In genomic region chr12:57623811-57624390, GRCh38 we compare ENCODE assay signal across 30 cellular contexts. TPM values are rescaled to one million over a fixed set of nuclear protein-coding genes. Genes with fewer than 3 reads are reported as not detected.
"Had no signal": no experiment of that assay in that cellular context is flagged by ENCODE, and none has a peak within 500 bp of the region (broad histone marks: within the 10 kb centered on the region; RNA-seq: fewer than 3 reads in every experiment).

No MANE protein-coding gene starts in this region.

- H3K9me3 ChIP-seq: esophagus squamous epithelium, pancreas, psoas muscle, suprapubic skin, tibial nerve had no signal

- H3K4me3 ChIP-seq: esophagus squamous epithelium, pancreas, psoas muscle, smooth muscle cell, suprapubic skin, tibial nerve had no signal

- ATAC-seq: activated CD4-positive, CD25-positive, alpha-beta regulatory T cell treated with anti-CD3 and anti-CD28 coated beads, Interleukin-2, amount 50 U/mL, for 24 hours; activated naive CD8-positive, alpha-beta T cell treated with anti-CD3 and anti-CD28 coated beads, Interleukin-2, amount 50 U/mL, for 24 hours; left ventricle myocardium superior; pancreas; psoas muscle; stimulated activated naive B cell treated with anti-CD40 and anti-IgM and Interleukin-4, amounts not matched to agents 10 μg/mL and 1 μg/mL and 100 μg/mL, for 72 hours had no signal

- H3K36me3 ChIP-seq: esophagus squamous epithelium, pancreas, suprapubic skin had no signal

- H3K36me3 Mint-ChIP-seq: activated CD4-positive, alpha-beta memory T cell treated with anti-CD3 and anti-CD28 coated beads for 36 hours; naive B cell; stimulated activated naive B cell treated with anti-CD40 and anti-IgM and Interleukin-4, amounts not matched to agents 10 μg/mL and 1 μg/mL and 100 μg/mL, for 72 hours had no signal

- H3K27ac Mint-ChIP-seq: activated CD4-positive, alpha-beta memory T cell treated with anti-CD3 and anti-CD28 coated beads for 36 hours; activated CD4-positive, alpha-beta T cell treated with anti-CD3 and anti-CD28 coated beads, Interleukin-2, amount 10 ng/mL, durations not matched to agents 24 days and 14 days; activated naive CD8-positive, alpha-beta T cell treated with anti-CD3 and anti-CD28 coated beads, Interleukin-2, amount 50 U/mL, for 24 hours; activated T-helper 1 cell treated with anti-CD3 and anti-CD28 coated beads, Interleukin-12 subunit alpha, Interleukin-12 subunit beta, Interleukin-2, Interleukin-4 antibody, amounts not matched to agents 30 ng/mL and 10 ng/mL and 1 ng/mL, durations not matched to agents 14 hours and 24 hours and 36 hours; mesothelial cell of epicardium; naive B cell; nephron progenitor cell; stimulated activated naive B cell treated with anti-CD40 and anti-IgM and Interleukin-4, amounts not matched to agents 10 μg/mL and 1 μg/mL and 100 μg/mL, for 72 hours had no signal

- H3K27ac ChIP-seq: epithelial cell of prostate, esophagus squamous epithelium, pancreas, psoas muscle, suprapubic skin, tibial nerve, WERI-Rb-1 had no signal

- DNase-seq: activated CD4-positive, alpha-beta memory T cell treated with anti-CD3 and anti-CD28 coated beads for 36 hours; activated CD4-positive, alpha-beta T cell treated with anti-CD3 and anti-CD28 coated beads, Interleukin-2, amount 10 ng/mL, durations not matched to agents 24 days and 14 days; activated CD8-positive, alpha-beta memory T cell treated with anti-CD3 and anti-CD28 coated beads, Interleukin-2, amount 50 U/mL, for 4 hours; activated effector memory CD4-positive, alpha-beta T cell treated with anti-CD3 and anti-CD28 coated beads, Interleukin-2, amount 50 U/mL, for 16 hours; activated naive CD4-positive, alpha-beta T cell treated with anti-CD3 and anti-CD28 coated beads, Interleukin-2, amount 50 U/mL, for 16 hours; activated naive CD8-positive, alpha-beta T cell treated with anti-CD3 and anti-CD28 coated beads, Interleukin-2, amount 50 U/mL, for 24 hours; activated T-cell treated with anti-CD3 and anti-CD28 coated beads, Interleukin-2, amount 50 U/mL, for 1 hour; amygdala; central memory CD4-positive, alpha-beta T cell; dermis blood vessel endothelial cell; effector CD8-positive, alpha-beta T cell; esophagus squamous epithelium; foreskin melanocyte; left ventricle myocardium superior; naive B cell; nephron progenitor cell; psoas muscle; stimulated activated CD4-positive, alpha-beta T cell treated with anti-CD3 and anti-CD28 coated beads, Interleukin-1b, Interleukin-23, amount 100 ng/mL, for 48 hours; stimulated activated naive B cell treated with anti-CD40 and anti-IgM and Interleukin-4, amounts not matched to agents 10 μg/mL and 1 μg/mL and 100 μg/mL, for 72 hours; T-helper 9 cell; WERI-Rb-1 had no signal

- H3K4me3 Mint-ChIP-seq: activated CD4-positive, alpha-beta memory T cell treated with anti-CD3 and anti-CD28 coated beads for 36 hours; activated CD4-positive, alpha-beta T cell treated with anti-CD3 and anti-CD28 coated beads, Interleukin-2, amount 10 ng/mL, durations not matched to agents 24 days and 14 days; activated naive CD8-positive, alpha-beta T cell treated with anti-CD3 and anti-CD28 coated beads, Interleukin-2, amount 50 U/mL, for 24 hours; activated T-helper 1 cell treated with anti-CD3 and anti-CD28 coated beads, Interleukin-12 subunit alpha, Interleukin-12 subunit beta, Interleukin-2, Interleukin-4 antibody, amounts not matched to agents 30 ng/mL and 10 ng/mL and 1 ng/mL, durations not matched to agents 14 hours and 24 hours and 36 hours; mesothelial cell of epicardium; nephron progenitor cell; stimulated activated naive B cell treated with anti-CD40 and anti-IgM and Interleukin-4, amounts not matched to agents 10 μg/mL and 1 μg/mL and 100 μg/mL, for 72 hours had no signal

- H3K9me3 Mint-ChIP-seq: activated CD4-positive, alpha-beta memory T cell treated with anti-CD3 and anti-CD28 coated beads for 36 hours; activated CD4-positive, alpha-beta T cell treated with anti-CD3 and anti-CD28 coated beads, Interleukin-2, amount 10 ng/mL, durations not matched to agents 24 days and 14 days; activated naive CD8-positive, alpha-beta T cell treated with anti-CD3 and anti-CD28 coated beads, Interleukin-2, amount 50 U/mL, for 24 hours; activated T-helper 1 cell treated with anti-CD3 and anti-CD28 coated beads, Interleukin-12 subunit alpha, Interleukin-12 subunit beta, Interleukin-2, Interleukin-4 antibody, amounts not matched to agents 30 ng/mL and 10 ng/mL and 1 ng/mL, durations not matched to agents 14 hours and 24 hours and 36 hours; mesothelial cell of epicardium; naive B cell; stimulated activated naive B cell treated with anti-CD40 and anti-IgM and Interleukin-4, amounts not matched to agents 10 μg/mL and 1 μg/mL and 100 μg/mL, for 72 hours had no signal

RNA-seq across cellular contexts. Expression of gene B4GALNT1, which starts 9.1 kb away (rescaled TPM):
- total RNA-seq: dermis blood vessel endothelial cell, lung microvascular endothelial cell had no signal
